Comparison of ENCODE assay signal across 13 cellular contexts in the genomic region with DNA sequence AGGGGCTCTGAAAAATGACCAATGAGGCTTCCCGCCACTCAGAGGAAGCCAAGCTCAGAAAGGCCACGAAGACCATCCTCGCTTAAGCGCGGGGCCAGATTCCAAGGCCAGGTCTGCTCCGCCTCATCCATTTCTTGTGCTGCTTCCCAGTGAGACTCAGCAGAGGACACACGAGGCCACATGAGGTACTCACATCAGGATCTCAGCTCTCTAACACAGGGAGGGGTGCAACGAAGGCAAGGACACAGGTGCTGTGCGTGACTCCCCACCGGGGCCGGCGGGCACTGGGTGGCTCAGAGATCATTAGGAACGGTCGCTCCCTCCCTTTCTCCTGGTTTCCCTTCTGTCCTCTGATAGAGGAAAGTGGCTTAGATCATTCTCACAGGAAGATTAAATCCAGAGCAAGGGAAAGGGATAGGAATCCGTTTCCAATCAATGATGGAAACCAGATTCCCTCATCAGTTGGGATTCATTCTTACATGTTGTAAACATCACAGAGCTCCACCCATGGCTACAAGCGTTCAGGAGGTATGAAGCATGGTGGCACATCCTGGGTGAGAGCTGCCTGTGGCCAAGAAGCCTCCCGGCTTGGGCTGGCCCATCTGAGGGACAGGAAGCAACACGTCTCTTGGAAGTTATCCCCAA. TPM values are rescaled to one million over a fixed set of nuclear protein-coding genes. Genes with fewer than 3 reads are reported as not detected.
DNase-seq lines count a peak whose midpoint lies in the region; ATAC-seq, FAIRE-seq and TF ChIP-seq lines count a peak whose summit lies in the region.
"Had no signal": no experiment of that assay in that cellular context is flagged by ENCODE, and none has a peak within 500 bp of the region (broad histone marks: within the 10 kb centered on the region; RNA-seq: fewer than 3 reads in every experiment).

No MANE protein-coding gene starts in this region.

- H3K79me2 ChIP-seq in endothelial cell of umbilical vein (ENCODE audit: control insufficient read depth, insufficient read depth, low read length), result peaks cover 83% of the 10 kb centered on the region

- H3K4me3 ChIP-seq in endothelial cell of umbilical vein (replicated peaks in 1 of 3; ENCODE audit: insufficient read depth in 1 of 3, low read depth in 1 of 3, low read length in 3 of 3), result no peak overlapping the region

- no peaks in the 10 kb centered on the region for H3K9me1 ChIP-seq in endothelial cell of umbilical vein (replicated peaks; ENCODE audit: control insufficient read depth, extremely low read depth, insufficient read depth, low read length)

- H4K20me1 ChIP-seq in endothelial cell of umbilical vein (replicated peaks; ENCODE audit: control insufficient read depth, extremely low read depth, insufficient read depth, low read length), result no peaks in the 10 kb centered on the region

- POLR2A ChIA-PET in endothelial cell of umbilical vein (lab: Charles Lee), result interaction anchor here (0.5 kb wide), 1 partner anchor 47 kb away, joined by 3 read pairs; the partner anchor contains the start of gene CAPZB

- no peak for DNase-seq in stimulated activated naive CD8-positive, alpha-beta T cell treated with anti-CD3 and anti-CD28 coated beads, Interleukin-15, amount 100 ng/mL, for 72 hours
- DNase-seq in endothelial cell of umbilical vein (ENCODE audit: low read depth, low spot score), result no peak
- DNase-seq in osteocyte (ENCODE audit: extremely low spot score, unreplicated experiment), result no peak
- DNase-seq in SKM-1 treated with dmso at 0.1 percent for 144 hours (lab: John Stamatoyannopoulos, UW; ENCODE audit: unreplicated experiment), result no peak
- no peak for DNase-seq in mesenteric fat pad (ENCODE audit: low spot score)
- DNase-seq in NCI-H226, result no peak
- DNase-seq: activated CD8-positive, alpha-beta memory T cell treated with anti-CD3 and anti-CD28 coated beads, Interleukin-2, amount 50 U/mL, for 4 hours; effector CD8-positive, alpha-beta T cell; HCEC 1CT; NCI-H2029; stimulated activated CD4-positive, alpha-beta T cell treated with anti-CD3 and anti-CD28 coated beads, Interleukin-4, amount 100 ng/mL, for 1 hour had no signal

- TF ChIP-seq CTCF in endothelial cell of umbilical vein (IDR thresholded peaks at IDR 0.05; ENCODE audit: extremely low read depth in 1 of 2, insufficient read depth in 1 of 2, low read depth in 1 of 2, low read length in 2 of 2) (no peak), osteocyte (IDR thresholded peaks at IDR 0.05) (no peak)

- H3K4me2 ChIP-seq in endothelial cell of umbilical vein (ENCODE audit: insufficient read depth, low read length), result peak overlapping the region; percentile 49

- peaks cover 92% of the 10 kb centered on the region for H3K4me1 Mint-ChIP-seq in stimulated activated naive CD8-positive, alpha-beta T cell treated with anti-CD3 and anti-CD28 coated beads, Interleukin-15, Interleukin-2, amounts not matched to agents 100 ng/mL and 50 ng/mL, for 24 hours (ENCODE audit: low read depth)
- H3K4me1 Mint-ChIP-seq in stimulated activated naive CD8-positive, alpha-beta T cell treated with anti-CD3 and anti-CD28 coated beads, Interleukin-15, amount 100 ng/mL, for 72 hours, result peaks cover 100% of the 10 kb centered on the region
- H3K4me1 Mint-ChIP-seq in osteocyte (ENCODE audit: unreplicated experiment), result peaks cover 97% of the 10 kb centered on the region
- H3K4me1 Mint-ChIP-seq in stimulated activated memory B cell treated with anti-CD40 and anti-IgM and Interleukin-4, amounts not matched to agents 10 μg/mL and 1 μg/mL and 100 μg/mL, for 72 hours, result peaks cover 84% of the 10 kb centered on the region

- no peak overlapping the region for H2AFZ ChIP-seq in endothelial cell of umbilical vein (ENCODE audit: low read depth, low read length)

- no peak for FAIRE-seq in endothelial cell of umbilical vein (lab: Jason Lieb, UNC)

- peak overlapping the region; percentile 52 for H3K27ac Mint-ChIP-seq in stimulated activated naive CD8-positive, alpha-beta T cell treated with anti-CD3 and anti-CD28 coated beads, Interleukin-15, Interleukin-2, amounts not matched to agents 100 ng/mL and 50 ng/mL, for 24 hours
- H3K27ac Mint-ChIP-seq in stimulated activated naive CD8-positive, alpha-beta T cell treated with anti-CD3 and anti-CD28 coated beads, Interleukin-15, amount 100 ng/mL, for 72 hours, result peak overlapping the region in 1 of 2 donors; percentile 54
- peak overlapping the region; percentile 99 for H3K27ac Mint-ChIP-seq in osteocyte (ENCODE audit: unreplicated experiment)
- no peak overlapping the region for H3K27ac Mint-ChIP-seq in stimulated activated memory B cell treated with anti-CD40 and anti-IgM and Interleukin-4, amounts not matched to agents 10 μg/mL and 1 μg/mL and 100 μg/mL, for 72 hours

- intact Hi-C loops in endothelial cell of umbilical vein (cut with micrococcal nuclease), result loop anchor here (1.0 to 5.0 kb wide), 6 partner anchors 8 to 206 kb away; partner anchors contain the start of genes CAPZB and NBL1

- peak overlapping the region; percentile 73 for H3K27ac ChIP-seq in endothelial cell of umbilical vein (ENCODE audit: insufficient read depth, low read depth, low read length)

- H3K9ac ChIP-seq in endothelial cell of umbilical vein (replicated peaks; ENCODE audit: extremely low read depth, insufficient read depth, low read length), result peak overlapping the region; percentile 25

- peaks cover 43% of the 10 kb centered on the region for H3K36me3 Mint-ChIP-seq in stimulated activated naive CD8-positive, alpha-beta T cell treated with anti-CD3 and anti-CD28 coated beads, Interleukin-15, Interleukin-2, amounts not matched to agents 100 ng/mL and 50 ng/mL, for 24 hours (ENCODE audit: low read depth)
- H3K36me3 Mint-ChIP-seq in osteocyte (ENCODE audit: unreplicated experiment), result peaks cover 8% of the 10 kb centered on the region
- peaks cover 22% of the 10 kb centered on the region for H3K36me3 Mint-ChIP-seq in stimulated activated memory B cell treated with anti-CD40 and anti-IgM and Interleukin-4, amounts not matched to agents 10 μg/mL and 1 μg/mL and 100 μg/mL, for 72 hours

- dilution Hi-C loops in endothelial cell of umbilical vein (cut with MboI; ENCODE audit: extremely low pct_ligation_motif_present, low sequenced_read_pairs), result no loop called here

- no peaks in the 10 kb centered on the region for H3K27me3 Mint-ChIP-seq in stimulated activated naive CD8-positive, alpha-beta T cell treated with anti-CD3 and anti-CD28 coated beads, Interleukin-15, Interleukin-2, amounts not matched to agents 100 ng/mL and 50 ng/mL, for 24 hours
- no peaks in the 10 kb centered on the region for H3K27me3 Mint-ChIP-seq in stimulated activated naive CD8-positive, alpha-beta T cell treated with anti-CD3 and anti-CD28 coated beads, Interleukin-15, amount 100 ng/mL, for 72 hours
- no peaks in the 10 kb centered on the region for H3K27me3 Mint-ChIP-seq in osteocyte (ENCODE audit: unreplicated experiment)
- H3K27me3 Mint-ChIP-seq in stimulated activated memory B cell treated with anti-CD40 and anti-IgM and Interleukin-4, amounts not matched to agents 10 μg/mL and 1 μg/mL and 100 μg/mL, for 72 hours, result no peaks in the 10 kb centered on the region

- no peaks in the 10 kb centered on the region for H3K9me3 ChIP-seq in endothelial cell of umbilical vein (replicated peaks; ENCODE audit: control insufficient read depth, insufficient read depth, low read length)

- H3K4me3 Mint-ChIP-seq in stimulated activated naive CD8-positive, alpha-beta T cell treated with anti-CD3 and anti-CD28 coated beads, Interleukin-15, Interleukin-2, amounts not matched to agents 100 ng/mL and 50 ng/mL, for 24 hours, result no peak overlapping the region
- no peak overlapping the region for H3K4me3 Mint-ChIP-seq in stimulated activated naive CD8-positive, alpha-beta T cell treated with anti-CD3 and anti-CD28 coated beads, Interleukin-15, amount 100 ng/mL, for 72 hours
- no peak overlapping the region for H3K4me3 Mint-ChIP-seq in osteocyte (ENCODE audit: unreplicated experiment)
- no peak overlapping the region for H3K4me3 Mint-ChIP-seq in stimulated activated memory B cell treated with anti-CD40 and anti-IgM and Interleukin-4, amounts not matched to agents 10 μg/mL and 1 μg/mL and 100 μg/mL, for 72 hours

- peaks cover 52% of the 10 kb centered on the region for H3K4me1 ChIP-seq in endothelial cell of umbilical vein (ENCODE audit: control insufficient read depth, extremely low read depth, insufficient read depth, low read length)

- no peak for ATAC-seq in stimulated activated naive CD8-positive, alpha-beta T cell treated with anti-CD3 and anti-CD28 coated beads, Interleukin-15, amount 100 ng/mL, for 72 hours
- ATAC-seq in stimulated activated memory B cell treated with anti-CD40 and anti-IgM and Interleukin-4, amounts not matched to agents 10 μg/mL and 1 μg/mL and 100 μg/mL, for 72 hours, result no peak

- no peaks in the 10 kb centered on the region for H3K9me3 Mint-ChIP-seq in stimulated activated naive CD8-positive, alpha-beta T cell treated with anti-CD3 and anti-CD28 coated beads, Interleukin-15, Interleukin-2, amounts not matched to agents 100 ng/mL and 50 ng/mL, for 24 hours
- no peaks in the 10 kb centered on the region for H3K9me3 Mint-ChIP-seq in stimulated activated naive CD8-positive, alpha-beta T cell treated with anti-CD3 and anti-CD28 coated beads, Interleukin-15, amount 100 ng/mL, for 72 hours
- no peaks in the 10 kb centered on the region for H3K9me3 Mint-ChIP-seq in osteocyte (ENCODE audit: unreplicated experiment)
- no peaks in the 10 kb centered on the region for H3K9me3 Mint-ChIP-seq in stimulated activated memory B cell treated with anti-CD40 and anti-IgM and Interleukin-4, amounts not matched to agents 10 μg/mL and 1 μg/mL and 100 μg/mL, for 72 hours

- H3K27me3 ChIP-seq in endothelial cell of umbilical vein (ENCODE audit: control insufficient read depth in 2 of 2, insufficient read depth in 2 of 2, low read length in 2 of 2), result no peaks in the 10 kb centered on the region

- TF ChIP-seq POLR2A in endothelial cell of umbilical vein (IDR thresholded peaks at IDR 0.05; ENCODE audit: low read depth, low read length), result no peak

- no peaks in the 10 kb centered on the region for H3K36me3 ChIP-seq in endothelial cell of umbilical vein (ENCODE audit: control insufficient read depth in 2 of 2, extremely low read depth in 1 of 2, insufficient read depth in 2 of 2, low read length in 2 of 2)

- no TSS peak for BruUV-seq in endothelial cell of umbilical vein (replicated peaks; lab: Mats Ljungman, UMichigan)

- CTCF ChIA-PET in endothelial cell of umbilical vein (lab: Charles Lee), result interaction anchor here (0.7 to 2.7 kb wide), 9 partner anchors 9 to 215 kb away, joined by 3 to 12 read pairs (median 5); partner anchors contain the start of gene NBL1

RNA-seq across cellular contexts. Expression of gene CAPZB, which starts 46.7 kb away (rescaled TPM):
- 339 and 347 TPM in 2 replicates for total RNA-seq in endothelial cell of umbilical vein
- polyA plus RNA-seq in endothelial cell of umbilical vein, result 145 and 196 TPM in 2 replicates
- 324 and 349 TPM in 2 replicates for polyA plus RNA-seq in endothelial cell of umbilical vein (2011; cell fraction: cytosol; rRNA removed)
- 134 and 156 TPM in 2 replicates for polyA plus RNA-seq in endothelial cell of umbilical vein (2011; cell fraction: nucleus; rRNA removed)
- polyA plus RNA-seq in endothelial cell of umbilical vein (2012), result 289 and 327 TPM in 2 replicates
- polyA minus RNA-seq in endothelial cell of umbilical vein, result 88.2 and 117 TPM in 2 replicates
- 35.2 TPM for polyA minus RNA-seq in endothelial cell of umbilical vein (2011; cell fraction: cytosol; rRNA and poly(A)+ RNA removed)
- polyA minus RNA-seq in endothelial cell of umbilical vein (2011; cell fraction: nucleus; rRNA and poly(A)+ RNA removed), result 33.1 and 43.8 TPM in 2 replicates
- 403 and 412 TPM in 2 replicates for total RNA-seq in osteocyte
- total RNA-seq in mesenteric fat pad, result 260 TPM
